36 cellular contexts compared by ENCODE assay signal in the genomic region with DNA sequence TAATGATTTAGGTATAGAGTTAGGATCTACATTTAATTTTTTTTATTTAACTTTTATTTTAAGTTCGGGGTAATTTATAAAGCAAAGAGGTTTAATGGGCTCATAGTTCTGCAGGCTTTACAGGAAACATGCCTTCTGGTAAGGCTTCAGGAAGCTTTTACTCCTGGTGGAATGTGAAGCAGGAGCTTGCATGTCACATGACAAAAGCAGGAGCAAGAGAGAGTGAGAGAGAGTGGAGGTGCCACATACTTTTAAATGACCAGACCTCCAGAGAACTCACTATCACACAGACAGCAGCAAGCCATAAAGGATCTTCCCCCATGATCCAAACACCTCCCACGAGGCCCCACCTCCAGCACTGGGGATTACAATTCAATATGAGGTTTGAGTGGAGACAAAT. TPM values are rescaled to one million over a fixed set of nuclear protein-coding genes. Genes with fewer than 3 reads are reported as not detected.
"Had no signal": no experiment of that assay in that cellular context is flagged by ENCODE, and none has a peak within 500 bp of the region (broad histone marks: within the 10 kb centered on the region; RNA-seq: fewer than 3 reads in every experiment).

No MANE protein-coding gene starts in this region.

- DNase-seq: activated B cell treated with CpG ODN at 0.5 μM for 24 hours; activated CD4-positive, alpha-beta memory T cell treated with anti-CD3 and anti-CD28 coated beads for 36 hours; activated CD4-positive, alpha-beta T cell treated with anti-CD3 and anti-CD28 coated beads for 4 hours; activated CD4-positive, alpha-beta T cell treated with anti-CD3 and anti-CD28 coated beads, Interleukin-2, amount 10 ng/mL, durations not matched to agents 24 days and 14 days; activated CD4-positive, alpha-beta T cell treated with anti-CD3 and anti-CD28 coated beads, Interleukin-2, amount 50 U/mL, for 1 hour; activated CD4-positive, alpha-beta T cell treated with anti-CD3 and anti-CD28 coated beads, Interleukin-2, amount 50 U/mL, for 4 hours; activated CD4-positive, CD25-positive, alpha-beta regulatory T cell treated with anti-CD3 and anti-CD28 coated beads, Interleukin-2, amount 50 U/mL, for 72 hours; activated CD8-positive, alpha-beta memory T cell treated with anti-CD3 and anti-CD28 coated beads, Interleukin-2, amount 50 U/mL, for 4 hours; activated CD8-positive, alpha-beta T cell treated with anti-CD3 and anti-CD28 coated beads for 36 hours; activated effector memory CD4-positive, alpha-beta T cell treated with anti-CD3 and anti-CD28 coated beads, Interleukin-2, amount 50 U/mL, for 16 hours; activated gamma-delta T cell treated with Interleukin-2 at 50 U/mL for 16 hours; activated naive CD4-positive, alpha-beta T cell; activated naive CD4-positive, alpha-beta T cell treated with anti-CD3 and anti-CD28 coated beads for 36 hours; activated naive CD4-positive, alpha-beta T cell treated with anti-CD3 and anti-CD28 coated beads, Interleukin-2, amount 50 U/mL, for 16 hours; activated naive CD8-positive, alpha-beta T cell treated with anti-CD3 and anti-CD28 coated beads for 36 hours; activated T-cell treated with anti-CD3 and anti-CD28 coated beads for 4 hours; activated T-cell treated with anti-CD3 and anti-CD28 coated beads, Interleukin-2, amount 50 U/mL, for 1 hour; activated T-cell treated with anti-CD3 and anti-CD28 coated beads, Interleukin-2, amount 50 U/mL, for 4 hours; activated T-cell treated with anti-CD3 and anti-CD28 coated beads, Interleukin-2, amount 50 U/mL, for 72 hours; adrenal gland; amniotic stem cell; aorta; body of pancreas; brain microvascular endothelial cell; central memory CD4-positive, alpha-beta T cell; T-helper 2 cell; T-helper 9 cell had no signal

- H3K27me3 Mint-ChIP-seq: activated B cell treated with CpG ODN at 0.5 μM for 24 hours; activated CD8-positive, alpha-beta T cell treated with anti-CD3 and anti-CD28 coated beads for 36 hours; activated naive CD8-positive, alpha-beta T cell treated with anti-CD3 and anti-CD28 coated beads for 36 hours had no signal

- H3K36me3 ChIP-seq: adrenal gland, brain microvascular endothelial cell, breast epithelium had no signal

- H3K27ac ChIP-seq: adrenal gland, body of pancreas, brain microvascular endothelial cell, breast epithelium, VCaP had no signal

- FAIRE-seq: astrocyte, TTC549 had no signal

- H3K9me3 Mint-ChIP-seq: activated B cell treated with CpG ODN at 0.5 μM for 24 hours; activated naive CD8-positive, alpha-beta T cell treated with anti-CD3 and anti-CD28 coated beads for 36 hours; activated T-cell treated with anti-CD3 and anti-CD28 coated beads, Interleukin-2, amount 50 U/mL, for 72 hours; activated T-helper 17 cell treated with anti-CD3 and anti-CD28 coated beads, Interleukin-2, amount 50 U/mL, for 72 hours had no signal

- H3K9me3 ChIP-seq: adrenal gland, body of pancreas, breast epithelium had no signal

- H3K4me3 Mint-ChIP-seq: activated B cell treated with CpG ODN at 0.5 μM for 24 hours; activated CD4-positive, alpha-beta memory T cell treated with anti-CD3 and anti-CD28 coated beads for 36 hours; activated CD4-positive, alpha-beta T cell treated with anti-CD3 and anti-CD28 coated beads, Interleukin-2, amount 10 ng/mL, durations not matched to agents 24 days and 14 days; activated CD8-positive, alpha-beta T cell treated with anti-CD3 and anti-CD28 coated beads for 36 hours; activated naive CD4-positive, alpha-beta T cell treated with anti-CD3 and anti-CD28 coated beads for 36 hours; activated naive CD8-positive, alpha-beta T cell treated with anti-CD3 and anti-CD28 coated beads for 36 hours; activated T-cell treated with anti-CD3 and anti-CD28 coated beads, Interleukin-2, amount 50 U/mL, for 4 hours; activated T-cell treated with anti-CD3 and anti-CD28 coated beads, Interleukin-2, amount 50 U/mL, for 72 hours; activated T-helper 1 cell treated with anti-CD3 and anti-CD28 coated beads, Interleukin-12 subunit alpha, Interleukin-12 subunit beta, Interleukin-2, Interleukin-4 antibody, amounts not matched to agents 30 ng/mL and 10 ng/mL and 1 ng/mL, durations not matched to agents 14 hours and 24 hours and 36 hours; activated T-helper 17 cell treated with anti-CD3 and anti-CD28 coated beads, Interleukin-2, amount 50 U/mL, for 72 hours; T-helper 2 cell treated with Interferon-gamma antibody and Interleukin-4, amounts not matched to agents 5 μg/mL and 100 μg/mL, for 36 hours had no signal

- H3K27me3 ChIP-seq: adrenal gland, body of pancreas, brain microvascular endothelial cell, breast epithelium had no signal

- H3K27ac Mint-ChIP-seq: activated B cell treated with CpG ODN at 0.5 μM for 24 hours; activated CD4-positive, alpha-beta memory T cell treated with anti-CD3 and anti-CD28 coated beads for 36 hours; activated CD4-positive, alpha-beta T cell treated with anti-CD3 and anti-CD28 coated beads, Interleukin-2, amount 10 ng/mL, durations not matched to agents 24 days and 14 days; activated CD8-positive, alpha-beta T cell treated with anti-CD3 and anti-CD28 coated beads for 36 hours; activated naive CD4-positive, alpha-beta T cell treated with anti-CD3 and anti-CD28 coated beads for 36 hours; activated naive CD4-positive, alpha-beta T cell treated with anti-CD3 and anti-CD28 coated beads, Interleukin-2, amount 50 U/mL, for 72 hours; activated naive CD8-positive, alpha-beta T cell treated with anti-CD3 and anti-CD28 coated beads for 36 hours; activated T-cell treated with anti-CD3 and anti-CD28 coated beads, Interleukin-2, amount 50 U/mL, for 72 hours; activated T-helper 1 cell treated with anti-CD3 and anti-CD28 coated beads, Interleukin-12 subunit alpha, Interleukin-12 subunit beta, Interleukin-2, Interleukin-4 antibody, amounts not matched to agents 30 ng/mL and 10 ng/mL and 1 ng/mL, durations not matched to agents 14 hours and 24 hours and 36 hours; activated T-helper 17 cell treated with anti-CD3 and anti-CD28 coated beads, Interleukin-2, amount 50 U/mL, for 72 hours; T-helper 2 cell treated with Interferon-gamma antibody and Interleukin-4, amounts not matched to agents 5 μg/mL and 100 μg/mL, for 36 hours had no signal

- H3K4me3 ChIP-seq: adrenal gland, body of pancreas, breast epithelium had no signal

- H3K4me1 Mint-ChIP-seq: activated B cell treated with CpG ODN at 0.5 μM for 24 hours had no signal

- ATAC-seq: activated CD8-positive, alpha-beta T cell treated with anti-CD3 and anti-CD28 coated beads for 36 hours; activated naive CD4-positive, alpha-beta T cell treated with anti-CD3 and anti-CD28 coated beads, Interleukin-2, amount 50 U/mL, for 72 hours; activated T-cell treated with anti-CD3 and anti-CD28 coated beads, Interleukin-2, amount 50 U/mL, for 4 hours; activated T-cell treated with anti-CD3 and anti-CD28 coated beads, Interleukin-2, amount 50 U/mL, for 72 hours; activated T-helper 17 cell treated with anti-CD3 and anti-CD28 coated beads, Interleukin-2, amount 50 U/mL, for 72 hours; body of pancreas had no signal

- H3K36me3 Mint-ChIP-seq: activated CD4-positive, alpha-beta memory T cell treated with anti-CD3 and anti-CD28 coated beads for 36 hours; activated naive CD8-positive, alpha-beta T cell treated with anti-CD3 and anti-CD28 coated beads for 36 hours had no signal

- H3K4me1 ChIP-seq: body of pancreas, breast epithelium had no signal

RNA-seq across cellular contexts. Expression of a gene that starts 32.3 kb away (rescaled TPM):
- total RNA-seq: activated B cell treated with CpG ODN at 0.5 μM for 24 hours; activated CD4-positive, alpha-beta memory T cell treated with anti-CD3 and anti-CD28 coated beads for 36 hours; activated CD4-positive, alpha-beta T cell treated with anti-CD3 and anti-CD28 coated beads, Interleukin-2, amount 10 ng/mL, durations not matched to agents 24 days and 14 days; activated naive CD4-positive, alpha-beta T cell treated with anti-CD3 and anti-CD28 coated beads, Interleukin-2, amount 50 U/mL, for 72 hours; activated T-helper 1 cell treated with anti-CD3 and anti-CD28 coated beads, Interleukin-12 subunit alpha, Interleukin-12 subunit beta, Interleukin-2, Interleukin-4 antibody, amounts not matched to agents 30 ng/mL and 10 ng/mL and 1 ng/mL, durations not matched to agents 14 hours and 24 hours and 36 hours; activated T-helper 17 cell treated with anti-CD3 and anti-CD28 coated beads, Interleukin-2, amount 50 U/mL, for 72 hours; astrocyte; body of pancreas; breast epithelium; cerebellum had no signal
- polyA plus RNA-seq: aorta had no signal
